8 cellular contexts compared by ENCODE assay signal in genomic region chr17:75856062-75856681, GRCh38. TPM values are rescaled to one million over a fixed set of nuclear protein-coding genes. Genes with fewer than 3 reads are reported as not detected.
DNase-seq lines count a peak whose midpoint lies in the region; ATAC-seq lines count a peak whose summit lies in the region.

No MANE protein-coding gene starts in this region.

- H3K36me3 ChIP-seq in HUES64 (ENCODE audit: insufficient read depth, low read length) = peaks cover 5% of the 10 kb centered on the region
- H3K36me3 ChIP-seq in skeletal muscle tissue (ENCODE audit: control insufficient read depth in 3 of 3, insufficient read depth in 3 of 3, low read length in 3 of 3) = peaks cover 3 to 4% (median 4%) of the 10 kb centered on the region in 3 donors

- ATAC-seq in activated CD8-positive, alpha-beta memory T cell treated with anti-CD3 and anti-CD28 coated beads, Interleukin-2, amount 10 ng/mL, durations not matched to agents 7 days and 5 days = peak; percentile 31
- ATAC-seq in HG03354 (IDR thresholded peaks at IDR 0.05; ENCODE audit: poor library complexity, severe bottlenecking, unreplicated experiment) = no peak

- peak; percentile 49 for DNase-seq in activated CD8-positive, alpha-beta memory T cell treated with anti-CD3 and anti-CD28 coated beads, Interleukin-2, amount 10 ng/mL, durations not matched to agents 7 days and 5 days
- no peak for DNase-seq in activated CD8-positive, alpha-beta memory T cell treated with anti-CD3 and anti-CD28 coated beads, Interleukin-2, amount 50 U/mL, for 4 hours
- DNase-seq in hepatic stellate cell (ENCODE audit: low spot score) (peak; percentile 54), H4 (ENCODE audit: low spot score) (no peak)

- H3K36me3 Mint-ChIP-seq in activated CD8-positive, alpha-beta memory T cell treated with anti-CD3 and anti-CD28 coated beads, Interleukin-2, amount 10 ng/mL, durations not matched to agents 7 days and 5 days = peaks cover 4% of the 10 kb centered on the region
- H3K36me3 Mint-ChIP-seq in activated naive CD4-positive, alpha-beta T cell treated with anti-CD3 and anti-CD28 coated beads, Interleukin-2, amount 50 U/mL, for 24 hours = no peaks in the 10 kb centered on the region

- peak overlapping the region; percentile 87 for H3K9ac ChIP-seq in HUES64 (ENCODE audit: low read depth, low read length)
- peak overlapping the region; percentile 96 to 99 (median 97) for H3K9ac ChIP-seq in skeletal muscle tissue (ENCODE audit: low read depth in 1 of 3, low read length in 3 of 3)

- no peaks in the 10 kb centered on the region for H3K27me3 Mint-ChIP-seq in activated CD8-positive, alpha-beta memory T cell treated with anti-CD3 and anti-CD28 coated beads, Interleukin-2, amount 10 ng/mL, durations not matched to agents 7 days and 5 days
- no peaks in the 10 kb centered on the region for H3K27me3 Mint-ChIP-seq in activated naive CD4-positive, alpha-beta T cell treated with anti-CD3 and anti-CD28 coated beads, Interleukin-2, amount 50 U/mL, for 24 hours

- WGBS in HUES64 = 4% methylated on average over 24 of the region's 24 CpGs

- no peak overlapping the region for H3K4me3 Mint-ChIP-seq in activated CD8-positive, alpha-beta memory T cell treated with anti-CD3 and anti-CD28 coated beads, Interleukin-2, amount 10 ng/mL, durations not matched to agents 7 days and 5 days
- no peak overlapping the region for H3K4me3 Mint-ChIP-seq in activated naive CD4-positive, alpha-beta T cell treated with anti-CD3 and anti-CD28 coated beads, Interleukin-2, amount 50 U/mL, for 24 hours

- H3K9me3 Mint-ChIP-seq in activated CD8-positive, alpha-beta memory T cell treated with anti-CD3 and anti-CD28 coated beads, Interleukin-2, amount 10 ng/mL, durations not matched to agents 7 days and 5 days (ENCODE audit: low read depth) = no peaks in the 10 kb centered on the region
- H3K9me3 Mint-ChIP-seq in activated naive CD4-positive, alpha-beta T cell treated with anti-CD3 and anti-CD28 coated beads, Interleukin-2, amount 50 U/mL, for 24 hours = no peaks in the 10 kb centered on the region

- H3K27me3 ChIP-seq in HUES64 (ENCODE audit: insufficient read depth, low read length) (no peaks in the 10 kb centered on the region), skeletal muscle tissue (ENCODE audit: control insufficient read depth in 3 of 3, insufficient read depth in 3 of 3, low read length in 3 of 3) (no peaks in the 10 kb centered on the region)

- peaks cover 38% of the 10 kb centered on the region for H3K4me1 Mint-ChIP-seq in activated CD8-positive, alpha-beta memory T cell treated with anti-CD3 and anti-CD28 coated beads, Interleukin-2, amount 10 ng/mL, durations not matched to agents 7 days and 5 days
- H3K4me1 Mint-ChIP-seq in activated naive CD4-positive, alpha-beta T cell treated with anti-CD3 and anti-CD28 coated beads, Interleukin-2, amount 50 U/mL, for 24 hours = peaks cover 31% of the 10 kb centered on the region

- H3K27ac Mint-ChIP-seq in activated CD8-positive, alpha-beta memory T cell treated with anti-CD3 and anti-CD28 coated beads, Interleukin-2, amount 10 ng/mL, durations not matched to agents 7 days and 5 days = peak overlapping the region; percentile 95
- peak overlapping the region; percentile 90 for H3K27ac Mint-ChIP-seq in activated naive CD4-positive, alpha-beta T cell treated with anti-CD3 and anti-CD28 coated beads, Interleukin-2, amount 50 U/mL, for 24 hours

- H3K4me1 ChIP-seq in HUES64 (ENCODE audit: insufficient read depth, low read length) (peaks cover 10% of the 10 kb centered on the region), skeletal muscle tissue (ENCODE audit: control insufficient read depth in 3 of 3, insufficient read depth in 3 of 3, low read length in 3 of 3) (peaks cover 29 to 36% (median 30%) of the 10 kb centered on the region in 3 donors)

- peak overlapping the region; percentile 97 for H3K27ac ChIP-seq in HUES64 (ENCODE audit: low read depth, low read length)
- peak overlapping the region; percentile 98 for H3K27ac ChIP-seq in skeletal muscle tissue (ENCODE audit: low read depth, low read length)

- H3K4me3 ChIP-seq in HUES64 (ENCODE audit: low read length) = peak overlapping the region; percentile 90
- peak overlapping the region; percentile 77 to 93 (median 88) for H3K4me3 ChIP-seq in skeletal muscle tissue (ENCODE audit: low read length in 3 of 3)

- H3K9me3 ChIP-seq in HUES64 (ENCODE audit: insufficient read depth, low read depth, low read length) = no peaks in the 10 kb centered on the region
- no peaks in the 10 kb centered on the region for H3K9me3 ChIP-seq in skeletal muscle tissue (ENCODE audit: control insufficient read depth in 3 of 3, low read length in 3 of 3)

- CTCF ChIA-PET in activated CD8-positive, alpha-beta memory T cell treated with anti-CD3 and anti-CD28 coated beads, Interleukin-2, amount 10 ng/mL, durations not matched to agents 7 days and 5 days (lab: Charles Lee) = interaction anchor here (0.9 to 12.8 kb wide), 17 partner anchors 9 to 528 kb away, joined by 3 to 175 read pairs (median 8); partner anchors contain the start of genes GALK1, TRIM47, TRIM65 and UNC13D

RNA-seq across cellular contexts. Expression of gene WBP2, which starts 1.0 kb away (rescaled TPM):
- 10 to 100 TPM; 71.3 to 79.1 TPM for total RNA-seq in activated CD8-positive, alpha-beta memory T cell treated with anti-CD3 and anti-CD28 coated beads, Interleukin-2, amount 10 ng/mL, durations not matched to agents 7 days and 5 days
- 52.7 TPM for polyA plus RNA-seq in HUES64 (2013, experiment 1 of 2)
- polyA plus RNA-seq in HUES64 (2013, experiment 2 of 2) = 68.0 TPM
- 17.7 TPM for total RNA-seq in skeletal muscle tissue
- total RNA-seq in H4 (2014; rRNA removed; shearing (Covaris generic)) = 14.8 and 26.3 TPM in 2 replicates

RNA-seq across cellular contexts. Expression of gene UNC13D, which starts 12.0 kb away (rescaled TPM):
- total RNA-seq in activated CD8-positive, alpha-beta memory T cell treated with anti-CD3 and anti-CD28 coated beads, Interleukin-2, amount 10 ng/mL, durations not matched to agents 7 days and 5 days = 100 to 1,000 TPM; 212 to 218 TPM
- 3.7 TPM for polyA plus RNA-seq in HUES64 (2013, experiment 1 of 2)
- 4.8 TPM for polyA plus RNA-seq in HUES64 (2013, experiment 2 of 2)
- total RNA-seq in skeletal muscle tissue = 1.6 TPM
- total RNA-seq in H4 (2014; rRNA removed; shearing (Covaris generic)) = 1.9 and 2.9 TPM in 2 replicates

RNA-seq across cellular contexts. Expression of gene TRIM47, which starts 22.2 kb away (rescaled TPM):
- 10 to 100 TPM; 13.4 to 24.3 TPM for total RNA-seq in activated CD8-positive, alpha-beta memory T cell treated with anti-CD3 and anti-CD28 coated beads, Interleukin-2, amount 10 ng/mL, durations not matched to agents 7 days and 5 days
- polyA plus RNA-seq in HUES64 (2013, experiment 1 of 2) = 2.8 TPM
- polyA plus RNA-seq in HUES64 (2013, experiment 2 of 2) = 4.8 TPM
- 23.5 TPM for total RNA-seq in skeletal muscle tissue
- 12.9 and 13.5 TPM in 2 replicates for total RNA-seq in H4 (2014; rRNA removed; shearing (Covaris generic))

RNA-seq across cellular contexts. Expression of gene TRIM65, which starts 40.6 kb away (rescaled TPM):
- 10 to 100 TPM; 33.3 to 33.6 TPM for total RNA-seq in activated CD8-positive, alpha-beta memory T cell treated with anti-CD3 and anti-CD28 coated beads, Interleukin-2, amount 10 ng/mL, durations not matched to agents 7 days and 5 days
- polyA plus RNA-seq in HUES64 (2013, experiment 1 of 2) = 21.4 TPM
- polyA plus RNA-seq in HUES64 (2013, experiment 2 of 2) = 21.0 TPM
- total RNA-seq in skeletal muscle tissue = 20.4 TPM
- total RNA-seq in H4 (2014; rRNA removed; shearing (Covaris generic)) = 8.4 and 10.5 TPM in 2 replicates

RNA-seq across cellular contexts. Expression of gene MRPL38, which starts 48.5 kb away (rescaled TPM):
- 100 to 1,000 TPM; 115 to 139 TPM for total RNA-seq in activated CD8-positive, alpha-beta memory T cell treated with anti-CD3 and anti-CD28 coated beads, Interleukin-2, amount 10 ng/mL, durations not matched to agents 7 days and 5 days
- polyA plus RNA-seq in HUES64 (2013, experiment 1 of 2) = 48.8 TPM
- 47.4 TPM for polyA plus RNA-seq in HUES64 (2013, experiment 2 of 2)
- 32.9 TPM for total RNA-seq in skeletal muscle tissue
- total RNA-seq in H4 (2014; rRNA removed; shearing (Covaris generic)) = 39.1 and 54.0 TPM in 2 replicates

Comparison
In these comparisons a context has a peak if more than half of its experiments do, and no peak if none do; other contexts are left out.
1. DNase-seq: peak in activated CD8-positive, alpha-beta memory T cell treated with anti-CD3 and anti-CD28 coated beads, Interleukin-2, amount 10 ng/mL, durations not matched to agents 7 days and 5 days (single experiment) and hepatic stellate cell (single experiment); none in activated CD8-positive, alpha-beta memory T cell treated with anti-CD3 and anti-CD28 coated beads, Interleukin-2, amount 50 U/mL, for 4 hours (single experiment) and H4 (single experiment).
2. RNA of gene UNC13D, which starts 12.0 kb away (total RNA-seq): 212 to 218 TPM in activated CD8-positive, alpha-beta memory T cell treated with anti-CD3 and anti-CD28 coated beads, Interleukin-2, amount 10 ng/mL, durations not matched to agents 7 days and 5 days; 1.9 to 2.9 TPM in H4 and 1.6 TPM in skeletal muscle tissue (single experiment); every median in the first group is over 10 times any median in the second.